Comparison of ENCODE assay signal across 8 cellular contexts in the genomic region with DNA sequence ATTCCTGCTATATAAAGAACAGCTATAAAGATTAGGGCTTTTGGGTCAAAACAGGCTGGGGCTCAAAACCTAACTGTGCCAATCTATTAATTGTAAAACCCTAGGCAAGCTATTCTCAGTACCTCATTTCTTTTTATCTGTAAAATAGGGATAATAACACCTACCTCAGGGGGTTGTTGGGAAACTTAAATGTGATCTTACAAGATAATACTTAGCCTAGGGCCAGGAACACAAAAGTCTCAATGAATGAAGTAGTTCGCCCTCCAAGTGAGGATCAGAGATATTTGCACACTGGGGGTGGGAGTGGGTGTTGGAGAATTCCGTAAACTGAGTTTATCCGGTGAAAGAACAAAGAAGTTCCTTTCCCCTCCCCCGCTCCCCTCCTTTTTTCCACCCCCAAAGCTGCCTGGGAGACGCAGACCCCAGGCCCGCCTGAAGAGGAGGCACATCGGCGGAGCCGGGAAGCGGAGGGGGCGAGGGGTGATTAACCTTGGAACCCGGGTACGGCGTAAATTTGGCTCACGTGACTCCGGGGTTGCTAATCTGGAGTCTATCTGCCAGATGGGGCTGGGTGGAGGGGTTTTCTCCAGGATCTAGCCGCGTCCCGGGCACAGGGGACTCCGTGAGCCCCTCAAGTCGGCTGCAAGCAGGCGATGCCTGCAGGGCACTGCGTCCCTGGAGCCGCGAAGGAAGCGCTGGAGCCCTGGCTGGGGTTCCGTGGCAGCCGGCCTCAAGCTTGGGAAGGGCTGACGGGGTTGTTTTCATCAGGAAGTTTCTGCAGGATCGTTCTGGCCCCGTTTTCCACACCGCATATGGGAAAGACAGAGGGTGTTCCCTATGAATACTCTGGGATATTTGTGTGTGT. TPM values are rescaled to one million over a fixed set of nuclear protein-coding genes. Genes with fewer than 3 reads are reported as not detected.
DNase-seq lines count a peak whose midpoint lies in the region; ATAC-seq and TF ChIP-seq lines count a peak whose summit lies in the region.

No MANE protein-coding gene starts in this region.

- H3K27me3 Mint-ChIP-seq in mesothelial cell of epicardium (ENCODE audit: low read depth): peaks cover 53% of the 10 kb centered on the region

- H3K4me3 Mint-ChIP-seq in mesothelial cell of epicardium: peak overlapping the region; percentile 73

- H3K9me3 ChIP-seq in vagina: no peaks in the 10 kb centered on the region

- H3K36me3 Mint-ChIP-seq in mesothelial cell of epicardium: no peaks in the 10 kb centered on the region
- no peaks in the 10 kb centered on the region for H3K36me3 Mint-ChIP-seq in activated naive CD4-positive, alpha-beta T cell treated with anti-CD3 and anti-CD28 coated beads, Interleukin-2, amount 50 U/mL, for 72 hours

- no peaks in the 10 kb centered on the region for H3K27me3 ChIP-seq in vagina

- DNase-seq in Right ventricle myocardium inferior (ENCODE audit: missing footprints) (peak; percentile 62), cardiac septum (ENCODE audit: low spot score) (no peak), dermis blood vessel endothelial cell (peak; percentile 60), mesothelial cell of epicardium (ENCODE audit: low spot score in 2 of 2, unreplicated experiment in 2 of 2) (peak in 1 of 2 experiments; percentile 55), vagina (ENCODE audit: extremely low spot score in 2 of 2) (no peak), amniotic stem cell (lab: John Stamatoyannopoulos, UW) (no peak)
- DNase-seq in activated naive CD4-positive, alpha-beta T cell treated with anti-CD3 and anti-CD28 coated beads, Interleukin-2, amount 50 U/mL, for 72 hours (ENCODE audit: low spot score in 2 of 2): no peak

- TF ChIP-seq CTCF in mesothelial cell of epicardium (IDR thresholded peaks at IDR 0.05; ENCODE audit: unreplicated experiment): no peak
- no peak for TF ChIP-seq CTCF in vagina (IDR thresholded peaks at IDR 0.05)

- intact Hi-C loops in Right ventricle myocardium inferior (cut with DNase I): loop anchor here (1.0 to 5.0 kb wide), 4 partner anchors 24 to 97 kb away; no protein-coding TSS in a partner anchor
- intact Hi-C loops in cardiac septum (cut with DNase I): loop anchor here (1.0 to 5.0 kb wide), 2 partner anchors 24 to 65 kb away; no protein-coding TSS in a partner anchor
- intact Hi-C loops in vagina (cut with DNase I): no loop called here

- H3K4me1 ChIP-seq in vagina: peaks cover 26% of the 10 kb centered on the region

- no peaks in the 10 kb centered on the region for H3K36me3 ChIP-seq in vagina

- no peaks in the 10 kb centered on the region for H3K9me3 Mint-ChIP-seq in mesothelial cell of epicardium
- H3K9me3 Mint-ChIP-seq in activated naive CD4-positive, alpha-beta T cell treated with anti-CD3 and anti-CD28 coated beads, Interleukin-2, amount 50 U/mL, for 72 hours: no peaks in the 10 kb centered on the region

- H3K4me3 ChIP-seq in vagina: peak overlapping the region; percentile 33 to 48

- peak overlapping the region; percentile 84 for H3K27ac Mint-ChIP-seq in mesothelial cell of epicardium
- no peak overlapping the region for H3K27ac Mint-ChIP-seq in activated naive CD4-positive, alpha-beta T cell treated with anti-CD3 and anti-CD28 coated beads, Interleukin-2, amount 50 U/mL, for 72 hours

- peaks cover 42% of the 10 kb centered on the region for H3K4me1 Mint-ChIP-seq in mesothelial cell of epicardium

- H3K27ac ChIP-seq in vagina: peak overlapping the region; percentile 16

- no peak for TF ChIP-seq POLR2A in vagina (IDR thresholded peaks at IDR 0.05)

- ATAC-seq in Right ventricle myocardium inferior: no peak
- ATAC-seq in HG03175 (IDR thresholded peaks at IDR 0.05; ENCODE audit: unreplicated experiment): no peak
- ATAC-seq in activated naive CD4-positive, alpha-beta T cell treated with anti-CD3 and anti-CD28 coated beads, Interleukin-2, amount 50 U/mL, for 72 hours: no peak

RNA-seq across cellular contexts. Expression of a gene that starts 1.3 kb away (rescaled TPM):
- total RNA-seq in Right ventricle myocardium inferior: 59.0 TPM
- total RNA-seq in cardiac septum: 76.2 TPM
- total RNA-seq in dermis blood vessel endothelial cell: 98.4 and 257 TPM in 2 replicates
- 213 to 245 TPM (median 216 TPM) in 3 replicates for total RNA-seq in mesothelial cell of epicardium
- 26.0 TPM for total RNA-seq in vagina
- 1 to 10 TPM in 1 of 2 donors, under 1 TPM in 1; 0.18 to 1.3 TPM for total RNA-seq in activated naive CD4-positive, alpha-beta T cell treated with anti-CD3 and anti-CD28 coated beads, Interleukin-2, amount 50 U/mL, for 72 hours

Comparison
In these comparisons a context has a peak if more than half of its experiments do, and no peak if none do; other contexts are left out.
1. DNase-seq: peak in Right ventricle myocardium inferior (single experiment) and dermis blood vessel endothelial cell (single experiment); none in cardiac septum (single experiment), vagina (0 of 2), amniotic stem cell (single experiment) and activated naive CD4-positive, alpha-beta T cell treated with anti-CD3 and anti-CD28 coated beads, Interleukin-2, amount 50 U/mL, for 72 hours (0 of 2).
2. RNA of a gene that starts 1.3 kb away (total RNA-seq): 213 to 245 TPM in mesothelial cell of epicardium, 98.4 to 257 TPM in dermis blood vessel endothelial cell, 76.2 TPM in cardiac septum (single experiment), 59.0 TPM in Right ventricle myocardium inferior (single experiment) and 26.0 TPM in vagina (single experiment); 0.18 to 1.3 TPM in activated naive CD4-positive, alpha-beta T cell treated with anti-CD3 and anti-CD28 coated beads, Interleukin-2, amount 50 U/mL, for 72 hours; every median in the first group is over 10 times any median in the second.